2 cellular contexts compared by ENCODE assay signal in the genomic region with DNA sequence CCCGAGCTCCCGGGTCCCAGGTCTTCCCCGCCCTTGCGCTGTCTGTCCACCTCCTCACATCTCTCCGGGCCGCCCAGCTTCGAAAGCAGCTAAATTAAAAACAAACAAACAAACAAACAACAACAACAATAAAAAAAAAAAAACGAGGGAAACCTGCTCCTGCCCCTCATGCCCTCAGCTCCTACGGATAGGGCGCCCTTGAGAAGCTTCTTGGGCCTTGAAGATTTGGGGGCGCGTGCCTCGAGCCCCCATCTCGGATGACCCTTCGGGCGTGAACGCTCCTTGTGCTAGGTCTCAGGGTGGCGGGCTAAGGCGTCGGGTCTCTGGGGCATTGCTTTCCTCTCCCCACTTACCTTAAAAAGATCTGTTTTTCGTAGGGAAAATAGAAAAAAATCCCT.
TF ChIP-seq lines count a peak whose summit lies in the region.

No MANE protein-coding gene starts in this region.

TF ChIP-seq in H1, 55 proteins besides CTCF, POLR2A, EP300 and RAD21 (continued from another document and continues in another):
- TF ChIP-seq RXRA (IDR thresholded peaks at IDR 0.05; ENCODE audit: insufficient read depth, low read depth, low read length) = no peak
- TF ChIP-seq POU5F1 (IDR thresholded peaks at IDR 0.05; ENCODE audit: low read depth, low read length) = no peak
- TF ChIP-seq E2F6 (IDR thresholded peaks at IDR 0.05) = peak; percentile 71; the same call in 1 of the 2 replicates
- no peak for TF ChIP-seq TAF7 (optimal IDR thresholded peaks at IDR 0.05; ENCODE audit: borderline replicate concordance, low read depth, low read length)
- no peak for TF ChIP-seq SRF (IDR thresholded peaks at IDR 0.05; ENCODE audit: low read depth, low read length)
- TF ChIP-seq CBX5 (IDR thresholded peaks at IDR 0.05; ENCODE audit: low read depth, low read length) = no peak
- TF ChIP-seq RNF2 (IDR thresholded peaks at IDR 0.05; ENCODE audit: borderline replicate concordance, low read depth, low read length, missing control alignments, poor library complexity, severe bottlenecking) = peak; percentile 71
- TF ChIP-seq FOSL1 (IDR thresholded peaks at IDR 0.05; ENCODE audit: insufficient read depth, low read depth, low read length) = no peak
- peak; percentile 29 for TF ChIP-seq EZH2 (IDR thresholded peaks at IDR 0.05; ENCODE audit: low read depth, low read length, severe bottlenecking)
- TF ChIP-seq CEBPB (IDR thresholded peaks at IDR 0.05; ENCODE audit: low read depth, low read length) = no peak
- TF ChIP-seq SP4 (IDR thresholded peaks at IDR 0.05; ENCODE audit: low read length) = no peak
- no peak for TF ChIP-seq ASH2L (IDR thresholded peaks at IDR 0.05; ENCODE audit: low read length)
- no peak for TF ChIP-seq SAP30 (IDR thresholded peaks at IDR 0.05; ENCODE audit: insufficient read depth, insufficient replicate concordance, low read length)
- TF ChIP-seq NANOG (IDR thresholded peaks at IDR 0.05; ENCODE audit: insufficient read depth, low read depth, low read length, poor library complexity, severe bottlenecking) = no peak
- no peak for TF ChIP-seq TBP (IDR thresholded peaks at IDR 0.05; ENCODE audit: low read depth, low read length)
- TF ChIP-seq, protein P1, sequence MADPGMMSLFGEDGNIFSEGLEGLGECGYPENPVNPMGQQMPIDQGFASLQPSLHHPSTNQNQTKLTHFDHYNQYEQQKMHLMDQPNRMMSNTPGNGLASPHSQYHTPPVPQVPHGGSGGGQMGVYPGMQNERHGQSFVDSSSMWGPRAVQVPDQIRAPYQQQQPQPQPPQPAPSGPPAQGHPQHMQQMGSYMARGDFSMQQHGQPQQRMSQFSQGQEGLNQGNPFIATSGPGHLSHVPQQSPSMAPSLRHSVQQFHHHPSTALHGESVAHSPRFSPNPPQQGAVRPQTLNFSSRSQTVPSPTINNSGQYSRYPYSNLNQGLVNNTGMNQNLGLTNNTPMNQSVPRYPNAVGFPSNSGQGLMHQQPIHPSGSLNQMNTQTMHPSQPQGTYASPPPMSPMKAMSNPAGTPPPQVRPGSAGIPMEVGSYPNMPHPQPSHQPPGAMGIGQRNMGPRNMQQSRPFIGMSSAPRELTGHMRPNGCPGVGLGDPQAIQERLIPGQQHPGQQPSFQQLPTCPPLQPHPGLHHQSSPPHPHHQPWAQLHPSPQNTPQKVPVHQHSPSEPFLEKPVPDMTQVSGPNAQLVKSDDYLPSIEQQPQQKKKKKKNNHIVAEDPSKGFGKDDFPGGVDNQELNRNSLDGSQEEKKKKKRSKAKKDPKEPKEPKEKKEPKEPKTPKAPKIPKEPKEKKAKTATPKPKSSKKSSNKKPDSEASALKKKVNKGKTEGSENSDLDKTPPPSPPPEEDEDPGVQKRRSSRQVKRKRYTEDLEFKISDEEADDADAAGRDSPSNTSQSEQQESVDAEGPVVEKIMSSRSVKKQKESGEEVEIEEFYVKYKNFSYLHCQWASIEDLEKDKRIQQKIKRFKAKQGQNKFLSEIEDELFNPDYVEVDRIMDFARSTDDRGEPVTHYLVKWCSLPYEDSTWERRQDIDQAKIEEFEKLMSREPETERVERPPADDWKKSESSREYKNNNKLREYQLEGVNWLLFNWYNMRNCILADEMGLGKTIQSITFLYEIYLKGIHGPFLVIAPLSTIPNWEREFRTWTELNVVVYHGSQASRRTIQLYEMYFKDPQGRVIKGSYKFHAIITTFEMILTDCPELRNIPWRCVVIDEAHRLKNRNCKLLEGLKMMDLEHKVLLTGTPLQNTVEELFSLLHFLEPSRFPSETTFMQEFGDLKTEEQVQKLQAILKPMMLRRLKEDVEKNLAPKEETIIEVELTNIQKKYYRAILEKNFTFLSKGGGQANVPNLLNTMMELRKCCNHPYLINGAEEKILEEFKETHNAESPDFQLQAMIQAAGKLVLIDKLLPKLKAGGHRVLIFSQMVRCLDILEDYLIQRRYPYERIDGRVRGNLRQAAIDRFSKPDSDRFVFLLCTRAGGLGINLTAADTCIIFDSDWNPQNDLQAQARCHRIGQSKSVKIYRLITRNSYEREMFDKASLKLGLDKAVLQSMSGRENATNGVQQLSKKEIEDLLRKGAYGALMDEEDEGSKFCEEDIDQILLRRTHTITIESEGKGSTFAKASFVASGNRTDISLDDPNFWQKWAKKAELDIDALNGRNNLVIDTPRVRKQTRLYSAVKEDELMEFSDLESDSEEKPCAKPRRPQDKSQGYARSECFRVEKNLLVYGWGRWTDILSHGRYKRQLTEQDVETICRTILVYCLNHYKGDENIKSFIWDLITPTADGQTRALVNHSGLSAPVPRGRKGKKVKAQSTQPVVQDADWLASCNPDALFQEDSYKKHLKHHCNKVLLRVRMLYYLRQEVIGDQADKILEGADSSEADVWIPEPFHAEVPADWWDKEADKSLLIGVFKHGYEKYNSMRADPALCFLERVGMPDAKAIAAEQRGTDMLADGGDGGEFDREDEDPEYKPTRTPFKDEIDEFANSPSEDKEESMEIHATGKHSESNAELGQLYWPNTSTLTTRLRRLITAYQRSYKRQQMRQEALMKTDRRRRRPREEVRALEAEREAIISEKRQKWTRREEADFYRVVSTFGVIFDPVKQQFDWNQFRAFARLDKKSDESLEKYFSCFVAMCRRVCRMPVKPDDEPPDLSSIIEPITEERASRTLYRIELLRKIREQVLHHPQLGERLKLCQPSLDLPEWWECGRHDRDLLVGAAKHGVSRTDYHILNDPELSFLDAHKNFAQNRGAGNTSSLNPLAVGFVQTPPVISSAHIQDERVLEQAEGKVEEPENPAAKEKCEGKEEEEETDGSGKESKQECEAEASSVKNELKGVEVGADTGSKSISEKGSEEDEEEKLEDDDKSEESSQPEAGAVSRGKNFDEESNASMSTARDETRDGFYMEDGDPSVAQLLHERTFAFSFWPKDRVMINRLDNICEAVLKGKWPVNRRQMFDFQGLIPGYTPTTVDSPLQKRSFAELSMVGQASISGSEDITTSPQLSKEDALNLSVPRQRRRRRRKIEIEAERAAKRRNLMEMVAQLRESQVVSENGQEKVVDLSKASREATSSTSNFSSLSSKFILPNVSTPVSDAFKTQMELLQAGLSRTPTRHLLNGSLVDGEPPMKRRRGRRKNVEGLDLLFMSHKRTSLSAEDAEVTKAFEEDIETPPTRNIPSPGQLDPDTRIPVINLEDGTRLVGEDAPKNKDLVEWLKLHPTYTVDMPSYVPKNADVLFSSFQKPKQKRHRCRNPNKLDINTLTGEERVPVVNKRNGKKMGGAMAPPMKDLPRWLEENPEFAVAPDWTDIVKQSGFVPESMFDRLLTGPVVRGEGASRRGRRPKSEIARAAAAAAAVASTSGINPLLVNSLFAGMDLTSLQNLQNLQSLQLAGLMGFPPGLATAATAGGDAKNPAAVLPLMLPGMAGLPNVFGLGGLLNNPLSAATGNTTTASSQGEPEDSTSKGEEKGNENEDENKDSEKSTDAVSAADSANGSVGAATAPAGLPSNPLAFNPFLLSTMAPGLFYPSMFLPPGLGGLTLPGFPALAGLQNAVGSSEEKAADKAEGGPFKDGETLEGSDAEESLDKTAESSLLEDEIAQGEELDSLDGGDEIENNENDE (IDR thresholded peaks at IDR 0.05; ENCODE audit: insufficient replicate concordance, low read length) = no peak

TF ChIP-seq in neural cell, 6 proteins besides CTCF, POLR2A, EP300 and RAD21 (continued from another document):
- TF ChIP-seq MXI1 (conservative IDR thresholded peaks at IDR 0.05; ENCODE audit: poor library complexity, severe bottlenecking) (no peak), REST (IDR thresholded peaks at IDR 0.05; ENCODE audit: borderline replicate concordance) (no peak), SMC3 (conservative IDR thresholded peaks at IDR 0.05; ENCODE audit: poor library complexity) (no peak)
